ENCODE assay signal across 9 cellular contexts in genomic region chr12:108801736-108802665, GRCh38. TPM values are rescaled to one million over a fixed set of nuclear protein-coding genes. Genes with fewer than 3 reads are reported as not detected.
DNase-seq lines count a peak whose midpoint lies in the region; ATAC-seq and TF ChIP-seq lines count a peak whose summit lies in the region.
"Had no signal": no experiment of that assay in that cellular context is flagged by ENCODE, and none has a peak within 500 bp of the region (broad histone marks: within the 10 kb centered on the region; RNA-seq: fewer than 3 reads in every experiment).

No MANE protein-coding gene starts in this region.

- H2AFZ ChIP-seq in smooth muscle cell (ENCODE audit: low read depth) = no peak overlapping the region

- peak; percentile 85 for DNase-seq in H7
- peak; percentile 90 for DNase-seq in astrocyte of the hippocampus (ENCODE audit: low read depth, low spot score)
- peak; percentile 26 for DNase-seq in smooth muscle cell (lab: John Stamatoyannopoulos, UW; ENCODE audit: unreplicated experiment)
- no peak for DNase-seq in SK-N-DZ (ENCODE audit: low spot score)
- DNase-seq in HEK293T (ENCODE audit: extremely low spot score) = no peak
- DNase-seq: NCI-H345 had no signal

- H3K4me1 ChIP-seq in iPS-20b (ENCODE audit: insufficient read depth, low read length) (peaks cover 24% of the 10 kb centered on the region), smooth muscle cell (ENCODE audit: low read depth) (peaks cover 46% of the 10 kb centered on the region)

- H3K27ac ChIP-seq in iPS-20b (ENCODE audit: low read length) (peak overlapping the region; percentile 80), smooth muscle cell (ENCODE audit: low read depth) (peak overlapping the region; percentile 99)

- peaks cover 30% of the 10 kb centered on the region for H3K36me3 ChIP-seq in H7 (replicated peaks; ENCODE audit: control insufficient read depth, insufficient read depth, low read length)
- peaks cover 69% of the 10 kb centered on the region for H3K36me3 ChIP-seq in iPS-20b (ENCODE audit: insufficient read depth, low read depth, low read length)
- H3K36me3 ChIP-seq in smooth muscle cell (ENCODE audit: low read depth) = peaks cover 4% of the 10 kb centered on the region

- no peak for TF ChIP-seq CTCF in smooth muscle cell (IDR thresholded peaks at IDR 0.05; ENCODE audit: borderline replicate concordance, insufficient read depth, poor library complexity, severe bottlenecking)

- ATAC-seq in GM21381 (IDR thresholded peaks at IDR 0.05; ENCODE audit: unreplicated experiment) (no peak), HG02610 (IDR thresholded peaks at IDR 0.05; ENCODE audit: unreplicated experiment) (no peak)

- no peak overlapping the region for H3K4me3 ChIP-seq in H7 (ENCODE audit: insufficient read depth, low read depth, low read length)
- peak overlapping the region; percentile 24 for H3K4me3 ChIP-seq in iPS-20b (ENCODE audit: low read length)
- peak overlapping the region; percentile 6 for H3K4me3 ChIP-seq in smooth muscle cell

- peak overlapping the region; percentile 76 for H3K4me2 ChIP-seq in smooth muscle cell

- POLR2A ChIA-PET in HEK293T (lab: Yijun Ruan, JAX) = no interaction called here

- 13% methylated on average over 16 of the region's 17 CpGs for WGBS in smooth muscle cell (ENCODE audit: low lambda C conversion rate)

- H3K9me3 ChIP-seq in iPS-20b (ENCODE audit: insufficient read depth, low read depth, low read length) (no peaks in the 10 kb centered on the region), smooth muscle cell (replicated peaks; ENCODE audit: low read depth) (no peaks in the 10 kb centered on the region)

- CTCF ChIA-PET in HEK293T (lab: Yijun Ruan, JAX) = interaction anchor here (1.1 to 1.8 kb wide), 3 partner anchors 137 to 144 kb away, joined by 3 to 4 read pairs (median 4); no protein-coding TSS in a partner anchor

- peaks cover 58% of the 10 kb centered on the region for H3F3A ChIP-seq in smooth muscle cell (ENCODE audit: low read depth)

- H3K27me3 ChIP-seq in H7 (ENCODE audit: control insufficient read depth, insufficient read depth, low read length) (no peaks in the 10 kb centered on the region), iPS-20b (ENCODE audit: insufficient read depth, low read length) (no peaks in the 10 kb centered on the region), smooth muscle cell (ENCODE audit: low read depth) (no peaks in the 10 kb centered on the region)

- H3K79me2 ChIP-seq in smooth muscle cell (ENCODE audit: low read depth) = peaks cover 5% of the 10 kb centered on the region

- peak overlapping the region; percentile 53; the same call in 1 of the 2 replicates for H3K9ac ChIP-seq in iPS-20b (ENCODE audit: low read depth, low read length)
- H3K9ac ChIP-seq in smooth muscle cell (ENCODE audit: low read depth) = peak overlapping the region; percentile 88

- H4K20me1 ChIP-seq in smooth muscle cell (ENCODE audit: low read depth) = no peaks in the 10 kb centered on the region

TF ChIP-seq in HEK293T, 16 proteins besides CTCF, POLR2A, EP300 and RAD21:
- TF ChIP-seq ELF4 (IDR thresholded peaks at IDR 0.05) = no peak
- TF ChIP-seq FOXK2 (IDR thresholded peaks at IDR 0.05) = no peak
- no peak for TF ChIP-seq CTBP1 (IDR thresholded peaks at IDR 0.05; ENCODE audit: borderline replicate concordance)
- TF ChIP-seq FOXA1 (IDR thresholded peaks at IDR 0.05) = no peak
- TF ChIP-seq BHLHE40 (IDR thresholded peaks at IDR 0.05; ENCODE audit: borderline replicate concordance) = no peak
- TF ChIP-seq LEF1 (IDR thresholded peaks at IDR 0.05; ENCODE audit: borderline replicate concordance) = no peak
- TF ChIP-seq HDGF (IDR thresholded peaks at IDR 0.05; ENCODE audit: borderline replicate concordance) = no peak
- no peak for TF ChIP-seq ARNT (IDR thresholded peaks at IDR 0.05)
- TF ChIP-seq NFRKB (IDR thresholded peaks at IDR 0.05) = no peak
- no peak for TF ChIP-seq PKNOX1 (IDR thresholded peaks at IDR 0.05)
- TF ChIP-seq TARDBP (IDR thresholded peaks at IDR 0.05) = no peak

RNA-seq across cellular contexts. Expression of gene SSH1, which starts 55.4 kb away (rescaled TPM):
- total RNA-seq in H7 (2014; rRNA removed; shearing (Covaris generic)) = 6.1 and 8.7 TPM in 2 replicates
- total RNA-seq in smooth muscle cell = 15.2 and 17.2 TPM in 2 replicates
- 22.0 and 24.7 TPM in 2 replicates for polyA plus RNA-seq in smooth muscle cell
- 3.6 and 3.7 TPM in 2 replicates for polyA plus RNA-seq in SK-N-DZ (2014; cell fraction: cytosol; rRNA removed)
- polyA plus RNA-seq in SK-N-DZ (2014; cell fraction: nucleus; rRNA removed) = 2.5 and 4.4 TPM in 2 replicates

Comparison
In these comparisons a context has a peak if more than half of its experiments do, and no peak if none do; other contexts are left out.
1. DNase-seq: peak in H7 (single experiment), astrocyte of the hippocampus (single experiment) and smooth muscle cell (single experiment); none in SK-N-DZ (single experiment) and HEK293T (single experiment).